ENCODE assay signal across 23 cellular contexts in the genomic region with DNA sequence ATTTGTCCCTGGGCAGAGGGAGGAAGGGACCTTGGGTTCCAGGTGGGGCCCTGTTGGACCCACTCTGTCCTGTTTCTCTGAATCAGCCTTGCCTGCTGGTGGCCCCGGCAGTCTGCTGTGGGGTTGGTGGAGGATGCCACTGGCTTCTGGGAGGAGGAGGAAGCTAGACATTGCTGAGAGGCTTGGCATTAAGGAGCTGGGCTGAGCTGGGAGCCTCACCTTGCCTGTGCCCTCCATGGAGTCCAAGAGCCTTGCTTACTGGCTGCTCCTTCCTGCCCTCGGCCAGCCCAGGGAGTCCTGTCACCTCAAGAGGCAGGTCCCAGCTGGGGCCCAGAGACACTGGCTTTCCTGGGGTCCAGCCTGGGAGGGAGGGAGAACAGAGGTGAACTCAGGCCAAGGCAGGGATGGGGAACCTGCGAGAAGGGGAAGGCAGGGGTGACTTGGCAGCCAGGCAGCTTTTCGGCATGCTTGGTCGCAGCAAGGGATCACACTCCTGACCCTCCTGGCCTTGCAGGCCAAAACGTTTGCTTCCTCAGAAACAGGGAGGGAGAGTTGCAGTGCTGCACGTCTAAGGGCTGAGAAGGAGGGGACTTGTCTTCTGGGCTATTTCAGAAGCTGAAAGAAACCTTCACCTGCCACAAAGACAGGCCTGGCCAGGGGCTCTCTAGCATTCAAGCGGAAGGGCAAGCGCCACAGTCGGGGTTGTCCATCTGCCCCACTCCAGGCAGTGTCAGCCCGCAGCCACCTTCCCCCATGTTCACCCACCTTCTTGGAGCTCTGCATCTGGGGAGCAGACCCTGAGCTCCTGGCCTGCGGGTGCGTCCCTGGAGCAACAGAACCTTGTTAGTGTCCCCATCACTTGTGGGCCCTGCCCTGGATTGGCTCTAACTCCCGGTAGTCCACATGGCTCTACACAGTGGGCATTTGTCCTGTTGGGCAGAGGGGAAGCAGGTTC.
"Had no signal": no experiment of that assay in that cellular context is flagged by ENCODE, and none has a peak within 500 bp of the region (broad histone marks: within the 10 kb centered on the region; RNA-seq: fewer than 3 reads in every experiment).

No MANE protein-coding gene starts in this region.

- H3K27ac ChIP-seq: brain microvascular endothelial cell had no signal

- H3K4me1 Mint-ChIP-seq: activated T-helper 17 cell treated with anti-CD3 and anti-CD28 coated beads, Interleukin-2, amount 50 U/mL, for 72 hours had no signal

- H3K36me3 Mint-ChIP-seq: activated naive CD8-positive, alpha-beta T cell had no signal

- H3K27me3 ChIP-seq: brain microvascular endothelial cell had no signal

- ATAC-seq: activated CD8-positive, alpha-beta T cell treated with anti-CD3 and anti-CD28 coated beads for 36 hours; activated T-helper 17 cell treated with anti-CD3 and anti-CD28 coated beads, Interleukin-2, amount 50 U/mL, for 72 hours; T-helper 17 cell had no signal

- H3K4me3 Mint-ChIP-seq: activated CD8-positive, alpha-beta T cell treated with anti-CD3 and anti-CD28 coated beads for 36 hours; activated naive CD4-positive, alpha-beta T cell treated with anti-CD3 and anti-CD28 coated beads for 36 hours; activated naive CD8-positive, alpha-beta T cell; activated T-helper 17 cell treated with anti-CD3 and anti-CD28 coated beads, Interleukin-2, amount 50 U/mL, for 72 hours; T-helper 17 cell had no signal

- H3K9me3 Mint-ChIP-seq: activated CD8-positive, alpha-beta T cell treated with anti-CD3 and anti-CD28 coated beads for 36 hours; activated naive CD4-positive, alpha-beta T cell treated with anti-CD3 and anti-CD28 coated beads for 36 hours; activated T-helper 17 cell treated with anti-CD3 and anti-CD28 coated beads, Interleukin-2, amount 50 U/mL, for 72 hours had no signal

- H3K27ac Mint-ChIP-seq: activated CD8-positive, alpha-beta T cell treated with anti-CD3 and anti-CD28 coated beads for 36 hours; activated naive CD4-positive, alpha-beta T cell treated with anti-CD3 and anti-CD28 coated beads for 36 hours; activated naive CD8-positive, alpha-beta T cell; activated T-helper 17 cell treated with anti-CD3 and anti-CD28 coated beads, Interleukin-2, amount 50 U/mL, for 72 hours; T-helper 17 cell had no signal

- H3K27me3 Mint-ChIP-seq: activated CD8-positive, alpha-beta T cell treated with anti-CD3 and anti-CD28 coated beads for 36 hours; activated naive CD8-positive, alpha-beta T cell; activated T-helper 17 cell treated with anti-CD3 and anti-CD28 coated beads, Interleukin-2, amount 50 U/mL, for 72 hours; T-helper 17 cell had no signal

- DNase-seq: activated CD4-positive, CD25-positive, alpha-beta regulatory T cell; activated CD8-positive, alpha-beta T cell treated with anti-CD3 and anti-CD28 coated beads for 36 hours; activated gamma-delta T cell; activated naive CD4-positive, alpha-beta T cell treated with anti-CD3 and anti-CD28 coated beads for 36 hours; activated T-cell treated with anti-CD3 and anti-CD28 coated beads, Interleukin-2, amount 50 U/mL, for 48 hours; amygdala; brain microvascular endothelial cell; Kasumi-1; KBM-7; NCI-H1105 treated with DMSO at 0.1 percent for 48 hours; NCI-H1436 treated with DMSO at 0.1 percent for 48 hours; NCI-H187; NCI-H2081; NCI-H510A treated with DMSO at 0.1 percent for 48 hours; NCI-H69; NK-92 treated with Interleukin-12 subunit alpha and Interleukin-12 subunit beta, amount 100 ng/mL, for 24 hours; SHP77 treated with DMSO at 0.1 percent for 48 hours; T-helper 17 cell; T1000 had no signal

- FAIRE-seq: RCC 7860, TTC549 had no signal
